In the genomic region with DNA sequence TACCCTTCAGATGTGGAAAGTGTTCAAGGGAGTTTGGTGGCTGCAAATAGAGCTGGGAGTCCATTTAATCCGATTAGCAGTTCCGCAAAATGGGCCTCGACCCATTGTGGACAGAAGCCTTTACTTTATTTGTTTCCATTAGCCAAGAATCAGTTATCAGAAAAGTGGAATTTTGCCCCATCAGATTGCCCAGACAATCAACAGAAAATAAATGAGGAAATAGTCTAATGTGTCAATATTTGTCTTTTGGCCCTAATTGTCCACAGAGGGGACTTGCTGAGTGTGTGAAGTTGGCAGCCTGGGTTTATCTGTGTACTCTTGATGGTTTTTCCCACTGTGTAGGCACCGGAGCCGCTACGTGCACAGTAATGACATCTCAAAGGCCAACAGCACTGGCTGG, we compare ENCODE assay signal across 27 cellular contexts.
"Had no signal": no experiment of that assay in that cellular context is flagged by ENCODE, and none has a peak within 500 bp of the region (broad histone marks: within the 10 kb centered on the region; RNA-seq: fewer than 3 reads in every experiment).

No MANE protein-coding gene starts in this region.

- H3K4me3 Mint-ChIP-seq: activated CD4-positive, alpha-beta T cell treated with anti-CD3 and anti-CD28 coated beads for 36 hours; activated CD4-positive, alpha-beta T cell treated with anti-CD3 and anti-CD28 coated beads, Interleukin-2, amount 10 ng/mL, durations not matched to agents 7 days and 5 days; activated CD8-positive, alpha-beta T cell treated with anti-CD3 and anti-CD28 coated beads, Interleukin-2, amount 10 ng/mL, durations not matched to agents 7 days and 5 days; activated naive CD4-positive, alpha-beta T cell treated with anti-CD3 and anti-CD28 coated beads, Interleukin-2, amount 50 U/mL, for 24 hours; activated naive CD8-positive, alpha-beta T cell treated with anti-CD3 and anti-CD28 coated beads, Interleukin-2, amount 10 ng/mL, durations not matched to agents 7 days and 5 days; activated T-cell treated with anti-CD3 and anti-CD28 coated beads, Interleukin-2, amount 50 U/mL, for 24 hours; central memory CD8-positive, alpha-beta T cell had no signal

- H3K27ac Mint-ChIP-seq: activated CD4-positive, alpha-beta T cell treated with anti-CD3 and anti-CD28 coated beads for 36 hours; activated CD4-positive, alpha-beta T cell treated with anti-CD3 and anti-CD28 coated beads, Interleukin-2, amount 10 ng/mL, durations not matched to agents 7 days and 5 days; activated CD8-positive, alpha-beta T cell treated with anti-CD3 and anti-CD28 coated beads, Interleukin-2, amount 10 ng/mL, durations not matched to agents 7 days and 5 days; activated naive CD4-positive, alpha-beta T cell treated with anti-CD3 and anti-CD28 coated beads, Interleukin-2, amount 50 U/mL, for 24 hours; activated naive CD8-positive, alpha-beta T cell treated with anti-CD3 and anti-CD28 coated beads, Interleukin-2, amount 10 ng/mL, durations not matched to agents 7 days and 5 days; activated T-cell treated with anti-CD3 and anti-CD28 coated beads, Interleukin-2, amount 50 U/mL, for 24 hours; activated T-helper 2 cell treated with anti-CD3 and anti-CD28 coated beads, Interferon-gamma antibody, Interleukin-2, Interleukin-4, amounts not matched to agents 10 μg/mL and 5 μg/mL and 100 μg/mL, durations not matched to agents 14 hours and 24 hours and 36 hours had no signal

- H3K4me1 Mint-ChIP-seq: activated CD4-positive, alpha-beta T cell treated with anti-CD3 and anti-CD28 coated beads for 36 hours; activated CD4-positive, alpha-beta T cell treated with anti-CD3 and anti-CD28 coated beads, Interleukin-2, amount 10 ng/mL, durations not matched to agents 7 days and 5 days; activated naive CD4-positive, alpha-beta T cell treated with anti-CD3 and anti-CD28 coated beads, Interleukin-2, amount 50 U/mL, for 24 hours; activated naive CD8-positive, alpha-beta T cell treated with anti-CD3 and anti-CD28 coated beads, Interleukin-2, amount 10 ng/mL, durations not matched to agents 7 days and 5 days; central memory CD8-positive, alpha-beta T cell had no signal

- H3K27me3 ChIP-seq: ascending aorta, cardiac muscle cell, colonic mucosa, MG63 had no signal

- H3K36me3 Mint-ChIP-seq: activated naive CD4-positive, alpha-beta T cell treated with anti-CD3 and anti-CD28 coated beads, Interleukin-2, amount 50 U/mL, for 24 hours; activated naive CD8-positive, alpha-beta T cell treated with anti-CD3 and anti-CD28 coated beads, Interleukin-2, amount 10 ng/mL, durations not matched to agents 7 days and 5 days had no signal

- H3K9me3 ChIP-seq: ascending aorta, colonic mucosa, MG63 had no signal

- H3K36me3 ChIP-seq: ascending aorta, cardiac muscle cell, colonic mucosa, MG63 had no signal

- H3K4me3 ChIP-seq: ascending aorta, cardiac muscle cell, colonic mucosa, MG63 had no signal

- H3K4me1 ChIP-seq: ascending aorta, colonic mucosa had no signal

- DNase-seq: activated CD4-positive, alpha-beta T cell treated with anti-CD3 and anti-CD28 coated beads for 36 hours; activated CD4-positive, alpha-beta T cell treated with anti-CD3 and anti-CD28 coated beads, Interleukin-2, amount 10 ng/mL, durations not matched to agents 7 days and 5 days; activated CD4-positive, alpha-beta T cell treated with anti-CD3 and anti-CD28 coated beads, Interleukin-2, amount 50 U/mL, for 48 hours; activated CD8-positive, alpha-beta T cell treated with anti-CD3 and anti-CD28 coated beads, Interleukin-2, amount 10 ng/mL, durations not matched to agents 7 days and 5 days; activated gamma-delta T cell; activated naive CD4-positive, alpha-beta T cell treated with Interleukin-2 at 50 U/mL for 16 hours; activated naive CD8-positive, alpha-beta T cell treated with anti-CD3 and anti-CD28 coated beads, Interleukin-2, amount 10 ng/mL, durations not matched to agents 7 days and 5 days; activated T-cell treated with anti-CD3 and anti-CD28 coated beads, Interleukin-2, amount 50 U/mL, for 24 hours; amygdala; colonic mucosa; Karpas-422; KBM-7; MG63; NCI-H1048; NCI-H1436 treated with DMSO at 0.1 percent for 48 hours; NCI-H187 treated with DMSO at 0.1 percent for 48 hours; NCI-H345; NCI-H524 treated with DMSO at 0.1 percent for 48 hours; NCI-H82; Right ventricle myocardium superior; T1000 had no signal

- H3K9me3 Mint-ChIP-seq: activated CD4-positive, alpha-beta T cell treated with anti-CD3 and anti-CD28 coated beads, Interleukin-2, amount 10 ng/mL, durations not matched to agents 7 days and 5 days; activated naive CD4-positive, alpha-beta T cell treated with anti-CD3 and anti-CD28 coated beads, Interleukin-2, amount 50 U/mL, for 24 hours; activated naive CD8-positive, alpha-beta T cell treated with anti-CD3 and anti-CD28 coated beads, Interleukin-2, amount 10 ng/mL, durations not matched to agents 7 days and 5 days; activated T-cell treated with anti-CD3 and anti-CD28 coated beads, Interleukin-2, amount 50 U/mL, for 24 hours; activated T-helper 2 cell treated with anti-CD3 and anti-CD28 coated beads, Interferon-gamma antibody, Interleukin-2, Interleukin-4, amounts not matched to agents 10 μg/mL and 5 μg/mL and 100 μg/mL, durations not matched to agents 14 hours and 24 hours and 36 hours; central memory CD8-positive, alpha-beta T cell had no signal

- H3K27ac ChIP-seq: ascending aorta, cardiac muscle cell, colonic mucosa had no signal

- ATAC-seq: activated CD4-positive, alpha-beta T cell treated with anti-CD3 and anti-CD28 coated beads for 36 hours; activated CD4-positive, CD25-positive, alpha-beta regulatory T cell treated with anti-CD3 and anti-CD28 coated beads, Interleukin-2, amount 50 U/mL, for 24 hours; activated CD8-positive, alpha-beta T cell treated with anti-CD3 and anti-CD28 coated beads, Interleukin-2, amount 10 ng/mL, durations not matched to agents 7 days and 5 days had no signal
